In genomic region chr13:75670496-75670895, GRCh38 we compare ENCODE assay signal across 18 cellular contexts.
"Had no signal": no experiment of that assay in that cellular context is flagged by ENCODE, and none has a peak within 500 bp of the region (broad histone marks: within the 10 kb centered on the region; RNA-seq: fewer than 3 reads in every experiment).

No MANE protein-coding gene starts in this region.

- H3K4me2 ChIP-seq: smooth muscle cell had no signal

- H3K4me1 ChIP-seq: body of pancreas, parathyroid adenoma, right lobe of liver, upper lobe of right lung had no signal

- H3K27ac ChIP-seq: body of pancreas, esophagus muscularis mucosa, parathyroid adenoma, right lobe of liver, thoracic aorta, upper lobe of right lung had no signal

- H3K36me3 ChIP-seq: esophagus muscularis mucosa, right lobe of liver, thoracic aorta, upper lobe of right lung had no signal

- H3K79me2 ChIP-seq: parathyroid adenoma had no signal

- H3K27me3 ChIP-seq: body of pancreas, esophagus muscularis mucosa, right lobe of liver, upper lobe of right lung had no signal

- ATAC-seq: body of pancreas; left cardiac atrium; naive thymus-derived CD8-positive, alpha-beta T cell; stimulated activated memory B cell treated with anti-CD40 and anti-IgM and Interleukin-4, amounts not matched to agents 10 μg/mL and 1 μg/mL and 100 μg/mL, for 72 hours; upper lobe of right lung had no signal

- H2AFZ ChIP-seq: parathyroid adenoma had no signal

- DNase-seq: activated CD4-positive, alpha-beta T cell treated with anti-CD3 and anti-CD28 coated beads, Interleukin-2, amount 50 U/mL, for 48 hours; activated gamma-delta T cell treated with Interleukin-2 at 50 U/mL for 16 hours; activated T-cell treated with anti-CD3 and anti-CD28 coated beads for 4 hours; amygdala; body of pancreas; central memory CD4-positive, alpha-beta T cell; left cardiac atrium; naive thymus-derived CD8-positive, alpha-beta T cell; right lobe of liver; stimulated activated CD4-positive, alpha-beta T cell treated with anti-CD3 and anti-CD28 coated beads, Interleukin-4, amount 100 ng/mL, for 24 hours; T-helper 2 cell; upper lobe of right lung had no signal

- H3K4me3 ChIP-seq: body of pancreas, esophagus muscularis mucosa, right lobe of liver, smooth muscle cell, thoracic aorta, upper lobe of right lung had no signal

- FAIRE-seq: colon had no signal

- H3K9me3 ChIP-seq: body of pancreas, esophagus muscularis mucosa, right lobe of liver, thoracic aorta, upper lobe of right lung had no signal
